In genomic region chr11:44787981-44788380, GRCh38 we compare ENCODE assay signal across 30 cellular contexts.
"Had no signal": no experiment of that assay in that cellular context is flagged by ENCODE, and none has a peak within 500 bp of the region (broad histone marks: within the 10 kb centered on the region; RNA-seq: fewer than 3 reads in every experiment).

No MANE protein-coding gene starts in this region.

- H3K9me3 Mint-ChIP-seq: naive thymus-derived CD8-positive, alpha-beta T cell; natural killer cell treated with Interleukin-12 subunit alpha and Interleukin-12 subunit beta and Interleukin-15 and Interleukin-18, amount 100 ng/mL, for 72 hours; nephron progenitor cell; stimulated activated naive CD8-positive, alpha-beta T cell treated with anti-CD3 and anti-CD28 coated beads, Interleukin-15, amount 100 ng/mL, for 72 hours had no signal

- H3K36me3 ChIP-seq: neutrophil, pancreas, right lobe of liver, sigmoid colon, thoracic aorta, thyroid gland, tibial nerve, upper lobe of left lung, vagina had no signal

- H3K4me1 ChIP-seq: pancreas, psoas muscle, right lobe of liver, upper lobe of left lung, vagina had no signal

- DNase-seq: naive B cell; naive thymus-derived CD8-positive, alpha-beta T cell; nephron progenitor cell; nucleus accumbens; pancreas; psoas muscle; right lobe of liver; sigmoid colon; small intestine; stimulated activated CD4-positive, alpha-beta T cell treated with anti-CD3 and anti-CD28 coated beads, Interleukin-12 subunit alpha, Interleukin-12 subunit beta, amount 100 ng/mL, for 4 hours; stimulated activated CD4-positive, alpha-beta T cell treated with anti-CD3 and anti-CD28 coated beads, Interleukin-1b, Interleukin-23, amount 100 ng/mL, for 48 hours; stimulated activated CD4-positive, alpha-beta T cell treated with anti-CD3 and anti-CD28 coated beads, Interleukin-4, amount 100 ng/mL, for 1 hour; stimulated activated CD4-positive, alpha-beta T cell treated with anti-CD3 and anti-CD28 coated beads, Interleukin-4, amount 100 ng/mL, for 4 hours; stimulated activated CD8-positive, alpha-beta memory T cell treated with anti-CD3 and anti-CD28 coated beads, Interleukin-4, amount 100 ng/mL, for 48 hours; stimulated activated naive CD4-positive, alpha-beta T cell; stimulated activated naive CD8-positive, alpha-beta T cell treated with anti-CD3 and anti-CD28 coated beads, Interleukin-15, amount 100 ng/mL, for 72 hours; stimulated activated naive CD8-positive, alpha-beta T cell treated with anti-CD3 and anti-CD28 coated beads, Interleukin-15, Interleukin-2, amounts not matched to agents 100 U/mL and 50 U/mL, for 24 hours; substantia nigra; thyroid gland; trophoblast cell; upper lobe of left lung had no signal

- H3K27ac Mint-ChIP-seq: naive B cell; natural killer cell treated with Interleukin-12 subunit alpha and Interleukin-12 subunit beta and Interleukin-15 and Interleukin-18, amount 100 ng/mL, for 72 hours; progenitor cell of endocrine pancreas; stimulated activated memory B cell treated with anti-CD40 and anti-IgM and Interleukin-4, amounts not matched to agents 10 μg/mL and 1 μg/mL and 100 μg/mL, for 72 hours; stimulated activated naive CD8-positive, alpha-beta T cell treated with anti-CD3 and anti-CD28 coated beads, Interleukin-15, amount 100 ng/mL, for 72 hours had no signal

- H3K4me1 Mint-ChIP-seq: naive B cell; stimulated activated memory B cell treated with anti-CD40 and anti-IgM and Interleukin-4, amounts not matched to agents 10 μg/mL and 1 μg/mL and 100 μg/mL, for 72 hours had no signal

- FAIRE-seq: pancreas, small intestine, urothelium cell line had no signal

- H3K4me3 ChIP-seq: pancreas, psoas muscle, right lobe of liver, sigmoid colon, thoracic aorta, thyroid gland, tibial nerve, upper lobe of left lung, vagina had no signal

- H3K36me3 Mint-ChIP-seq: naive B cell; naive thymus-derived CD8-positive, alpha-beta T cell; natural killer cell treated with Interleukin-12 subunit alpha and Interleukin-12 subunit beta and Interleukin-15 and Interleukin-18, amount 100 ng/mL, for 72 hours; stimulated activated memory B cell treated with anti-CD40 and anti-IgM and Interleukin-4, amounts not matched to agents 10 μg/mL and 1 μg/mL and 100 μg/mL, for 72 hours had no signal

- H3K4me3 Mint-ChIP-seq: naive B cell; naive thymus-derived CD8-positive, alpha-beta T cell; natural killer cell treated with Interleukin-12 subunit alpha and Interleukin-12 subunit beta and Interleukin-15 and Interleukin-18, amount 100 ng/mL, for 72 hours; nephron progenitor cell; stimulated activated memory B cell treated with anti-CD40 and anti-IgM and Interleukin-4, amounts not matched to agents 10 μg/mL and 1 μg/mL and 100 μg/mL, for 72 hours; stimulated activated naive CD8-positive, alpha-beta T cell treated with anti-CD3 and anti-CD28 coated beads, Interleukin-15, amount 100 ng/mL, for 72 hours had no signal

- H3K27me3 ChIP-seq: pancreas, right lobe of liver, sigmoid colon, thyroid gland, tibial nerve, upper lobe of left lung, vagina had no signal

- H3K9me3 ChIP-seq: neutrophil, pancreas, psoas muscle, right lobe of liver, sigmoid colon, thoracic aorta, thyroid gland, tibial nerve, upper lobe of left lung, vagina had no signal

- H3K27ac ChIP-seq: neutrophil, pancreas, psoas muscle, right lobe of liver, sigmoid colon, thoracic aorta, thyroid gland, tibial nerve, upper lobe of left lung, vagina had no signal

- H3K27me3 Mint-ChIP-seq: progenitor cell of endocrine pancreas; stimulated activated naive CD8-positive, alpha-beta T cell treated with anti-CD3 and anti-CD28 coated beads, Interleukin-15, amount 100 ng/mL, for 72 hours had no signal

- ATAC-seq: naive thymus-derived CD8-positive, alpha-beta T cell; natural killer cell treated with Interleukin-12 subunit alpha and Interleukin-12 subunit beta and Interleukin-15 and Interleukin-18, amount 100 ng/mL, for 72 hours; pancreas; psoas muscle; right cardiac atrium; right lobe of liver; stimulated activated memory B cell treated with anti-CD40 and anti-IgM and Interleukin-4, amounts not matched to agents 10 μg/mL and 1 μg/mL and 100 μg/mL, for 72 hours; stimulated activated naive CD8-positive, alpha-beta T cell treated with anti-CD3 and anti-CD28 coated beads, Interleukin-15, amount 100 ng/mL, for 72 hours; stimulated activated naive CD8-positive, alpha-beta T cell treated with anti-CD3 and anti-CD28 coated beads, Interleukin-15, Interleukin-2, amounts not matched to agents 100 U/mL and 50 U/mL, for 24 hours had no signal
